ENCODE assay signal across 1 cellular context in the genomic region with DNA sequence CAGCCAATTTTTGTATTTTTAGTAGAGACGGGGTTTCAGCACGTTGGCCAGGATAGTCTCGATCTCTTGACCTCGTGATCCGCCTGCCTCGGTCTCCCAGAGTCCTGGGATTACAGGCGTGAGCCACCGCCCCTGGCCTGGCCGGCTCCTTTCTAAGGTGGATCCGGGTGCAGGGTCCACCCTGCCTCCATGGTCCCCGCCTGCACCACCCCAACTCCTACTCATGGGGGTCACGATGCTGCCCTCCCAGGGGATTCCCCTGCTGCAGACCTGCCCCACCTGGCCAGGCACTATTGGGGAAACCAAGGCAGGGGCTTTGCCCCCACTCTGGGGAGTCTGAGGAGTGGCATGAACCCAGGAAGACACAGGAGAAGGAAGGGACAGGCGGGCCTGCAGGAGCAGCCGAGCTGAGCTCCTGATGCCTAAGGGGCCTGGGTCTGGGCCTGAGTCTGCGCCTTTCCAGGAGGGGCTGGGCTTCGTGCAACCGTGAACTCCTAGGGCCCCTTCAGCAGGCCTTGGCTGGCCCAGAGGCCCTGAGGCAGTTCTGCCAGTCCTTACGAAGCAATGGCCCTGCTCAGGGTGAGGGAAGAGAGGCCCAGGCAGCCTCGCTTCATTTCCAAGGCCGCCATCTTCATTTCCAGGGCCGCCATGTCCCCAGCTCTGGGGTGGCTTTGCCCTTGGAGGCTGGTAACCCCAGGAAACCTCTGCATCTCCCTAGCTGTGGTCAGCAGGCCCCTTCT.
TF ChIP-seq lines count a peak whose summit lies in the region.

No MANE protein-coding gene starts in this region.

TF ChIP-seq in A549, 52 proteins besides CTCF, POLR2A, EP300 and RAD21 (continued from another document):
- TF ChIP-seq, protein P1, sequence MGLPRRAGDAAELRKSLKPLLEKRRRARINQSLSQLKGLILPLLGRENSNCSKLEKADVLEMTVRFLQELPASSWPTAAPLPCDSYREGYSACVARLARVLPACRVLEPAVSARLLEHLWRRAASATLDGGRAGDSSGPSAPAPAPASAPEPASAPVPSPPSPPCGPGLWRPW (IDR thresholded peaks at IDR 0.05): no peak
- TF ChIP-seq TFCP2L1 (CRISPR knock-in tag; IDR thresholded peaks at IDR 0.05) (no peak), CBX2 (IDR thresholded peaks at IDR 0.05; ENCODE audit: borderline replicate concordance, low read depth) (no peak), GATA3 (IDR thresholded peaks at IDR 0.05; ENCODE audit: borderline replicate concordance) (no peak), ZFP36 (IDR thresholded peaks at IDR 0.05; ENCODE audit: borderline replicate concordance, partially characterized antibody) (no peak), ZNF302 (CRISPR knock-in tag; IDR thresholded peaks at IDR 0.05) (no peak), CEBPB (IDR thresholded peaks at IDR 0.05) (no peak), JUNB (IDR thresholded peaks at IDR 0.05) (no peak)
